Comparison of ENCODE assay signal across 9 cellular contexts in the genomic region with DNA sequence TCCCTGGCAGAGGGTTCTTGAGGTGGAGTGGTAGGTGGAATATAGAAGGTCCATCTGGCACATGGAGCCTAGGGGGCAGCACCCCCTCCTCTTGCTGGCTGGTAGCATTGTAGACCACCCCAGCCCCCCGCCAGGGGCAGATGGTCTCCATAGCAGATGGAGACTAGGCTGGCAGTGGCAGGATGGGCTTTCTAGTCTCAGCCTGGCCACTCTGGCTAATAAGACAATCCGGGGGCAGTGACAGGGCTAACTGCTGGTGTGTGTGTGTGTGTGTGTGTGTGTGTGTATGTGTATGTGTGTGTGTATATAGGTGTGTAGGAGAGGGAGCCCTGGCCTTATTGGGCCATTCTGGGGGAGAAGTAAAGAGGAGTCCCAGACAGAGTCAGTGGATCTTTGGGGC. TPM values are rescaled to one million over a fixed set of nuclear protein-coding genes. Genes with fewer than 3 reads are reported as not detected.
DNase-seq lines count a peak whose midpoint lies in the region; ATAC-seq, FAIRE-seq and TF ChIP-seq lines count a peak whose summit lies in the region.
"Had no signal": no experiment of that assay in that cellular context is flagged by ENCODE, and none has a peak within 500 bp of the region (broad histone marks: within the 10 kb centered on the region; RNA-seq: fewer than 3 reads in every experiment).

No MANE protein-coding gene starts in this region.

- H3K4me3 Mint-ChIP-seq in activated CD4-positive, alpha-beta T cell treated with anti-CD3 and anti-CD28 coated beads, Interleukin-2, amount 10 ng/mL, durations not matched to agents 24 days and 14 days: peak overlapping the region; percentile 66

- peak overlapping the region; percentile 95 for H3K27ac Mint-ChIP-seq in activated CD4-positive, alpha-beta T cell treated with anti-CD3 and anti-CD28 coated beads, Interleukin-2, amount 10 ng/mL, durations not matched to agents 24 days and 14 days

- peak; percentile 70 for TF ChIP-seq POLR2A in K562 (conservative IDR thresholded peaks at IDR 0.05)

- peaks cover 29% of the 10 kb centered on the region for H3K36me3 Mint-ChIP-seq in activated CD4-positive, alpha-beta T cell treated with anti-CD3 and anti-CD28 coated beads, Interleukin-2, amount 10 ng/mL, durations not matched to agents 24 days and 14 days (ENCODE audit: low read depth)

- peak; percentile 11 for ATAC-seq in K562

- H4K20me1 ChIP-seq in MM.1S (ENCODE audit: insufficient read depth, low read length): no peaks in the 10 kb centered on the region
- peaks cover 21% of the 10 kb centered on the region for H4K20me1 ChIP-seq in K562 (replicated peaks; ENCODE audit: control insufficient read depth, insufficient read depth, low read length)

- DNase-seq in activated CD4-positive, alpha-beta T cell treated with anti-CD3 and anti-CD28 coated beads, Interleukin-2, amount 10 ng/mL, durations not matched to agents 24 days and 14 days: no peak
- no peak for DNase-seq in activated CD4-positive, alpha-beta T cell treated with anti-CD3 and anti-CD28 coated beads for 1 hour
- DNase-seq in MM.1S: peak; percentile 27
- DNase-seq in K562 (ENCODE audit: extremely low read depth in 1 of 4, low spot score in 3 of 4): no peak
- DNase-seq in retinal pigment epithelial cell (ENCODE audit: low read depth): no peak
- DNase-seq in dermis blood vessel endothelial cell: no peak
- DNase-seq in middle frontal gyrus (ENCODE audit: extremely low spot score, low spot score): no peak
- no peak for DNase-seq in cortex of kidney (lab: John Stamatoyannopoulos, UW)

- H3K9me1 ChIP-seq in K562 (ENCODE audit: control insufficient read depth, insufficient read depth, low read length): no peaks in the 10 kb centered on the region

- peak overlapping the region; percentile 31; the same call in 1 of the 2 replicates for H3K4me3 ChIP-seq in MM.1S (ENCODE audit: low read length)
- H3K4me3 ChIP-seq in K562: no peak overlapping the region
- no peak overlapping the region for H3K4me3 ChIP-seq in retinal pigment epithelial cell (ENCODE audit: low read length)

- H3K79me2 ChIP-seq in MM.1S (ENCODE audit: low read length) (no peaks in the 10 kb centered on the region), K562 (ENCODE audit: control insufficient read depth, insufficient read depth, low read length) (no peaks in the 10 kb centered on the region)

- intact Hi-C loops in activated CD4-positive, alpha-beta T cell treated with anti-CD3 and anti-CD28 coated beads, Interleukin-2, amount 10 ng/mL, durations not matched to agents 24 days and 14 days (cut with micrococcal nuclease): loop anchor here (1.0 to 10.0 kb wide), 4 partner anchors 16 to 559 kb away; a partner anchor contains a TSS
- intact Hi-C loops in K562 (cut with micrococcal nuclease): no loop called here

- peak overlapping the region; percentile 36; the same call in 1 of the 2 replicates for H2AFZ ChIP-seq in MM.1S (ENCODE audit: low read length)
- H2AFZ ChIP-seq in K562 (ENCODE audit: low read depth, low read length): no peak overlapping the region

- H3K9me3 ChIP-seq in MM.1S (replicated peaks; ENCODE audit: insufficient read depth, low read length) (no peaks in the 10 kb centered on the region), K562 (replicated peaks; ENCODE audit: control insufficient read depth, insufficient read depth, low read depth, low read length) (no peaks in the 10 kb centered on the region)

- H3K9ac ChIP-seq in MM.1S (ENCODE audit: low read length) (peak overlapping the region; percentile 66), K562 (ENCODE audit: insufficient read depth in 1 of 2, low read depth in 2 of 2, low read length in 2 of 2) (peak overlapping the region in 1 of 2 experiments; percentile 31; a peak in 1 of 4 replicates)

- H3K27ac ChIP-seq in MM.1S (ENCODE audit: low read length): peak overlapping the region; percentile 90
- no peak overlapping the region for H3K27ac ChIP-seq in K562 (ENCODE audit: extremely low read depth, low read depth, low read length)

- BruUV-seq in K562 (replicated peaks; lab: Mats Ljungman, UMichigan): no TSS peak

- POLR2A ChIA-PET in K562 (lab: Yijun Ruan, JAX): interaction anchor here (0.6 to 4.0 kb wide), 10 partner anchors 8 to 1982 kb away, joined by 3 to 43 read pairs (median 6); a partner anchor contains a TSS

- H3K9me2 ChIP-seq in MM.1S (replicated peaks; ENCODE audit: insufficient read depth, low read length): no peaks in the 10 kb centered on the region

- no peaks in the 10 kb centered on the region for H3K27me3 Mint-ChIP-seq in activated CD4-positive, alpha-beta T cell treated with anti-CD3 and anti-CD28 coated beads, Interleukin-2, amount 10 ng/mL, durations not matched to agents 24 days and 14 days

- H3K27me3 ChIP-seq in MM.1S (replicated peaks; ENCODE audit: insufficient read depth, low read length): no peaks in the 10 kb centered on the region
- H3K27me3 ChIP-seq in K562 (ENCODE audit: control insufficient read depth in 2 of 2, insufficient read depth in 2 of 2, low read length in 2 of 2): no peaks in the 10 kb centered on the region

- 59% methylated on average over 2 of the region's 2 CpGs for WGBS in K562 (ENCODE audit: insufficient coverage, low coverage, missing lambda C conversion rate)

- CTCF ChIA-PET in K562 (lab: Yijun Ruan, JAX; ENCODE audit: low intra/inter-chr PET ratio): no interaction called here

- no peaks in the 10 kb centered on the region for H3K9me3 Mint-ChIP-seq in activated CD4-positive, alpha-beta T cell treated with anti-CD3 and anti-CD28 coated beads, Interleukin-2, amount 10 ng/mL, durations not matched to agents 24 days and 14 days

- H3K36me3 ChIP-seq in MM.1S (replicated peaks; ENCODE audit: insufficient read depth, low read length): no peaks in the 10 kb centered on the region
- H3K36me3 ChIP-seq in K562 (ENCODE audit: control insufficient read depth, insufficient read depth, low read length): peaks cover 38% of the 10 kb centered on the region

- no peak for TF ChIP-seq RAD21 in K562 (CRISPR knock-in tag; conservative IDR thresholded peaks at IDR 0.05 in 1 of 2, IDR thresholded peaks at IDR 0.05 in 1 of 2)

- H3K4me1 ChIP-seq in MM.1S (ENCODE audit: low read length) (peaks cover 50% of the 10 kb centered on the region), K562 (replicated peaks in 1 of 2; ENCODE audit: control insufficient read depth in 2 of 2, insufficient read depth in 2 of 2, low read length in 2 of 2) (peaks cover 10 to 34% of the 10 kb centered on the region in 2 experiments; a peak in 4 of 5 replicates)

- TF ChIP-seq CTCF in MM.1S (IDR thresholded peaks at IDR 0.05; ENCODE audit: low read length) (peak; percentile 23; the same call in 1 of the 2 replicates), K562 (IDR thresholded peaks at IDR 0.05 in 2 of 3, conservative IDR thresholded peaks at IDR 0.05 in 1 of 3; ENCODE audit: insufficient read depth in 2 of 3, low read depth in 1 of 3, low read length in 3 of 3) (no peak), retinal pigment epithelial cell (conservative IDR thresholded peaks at IDR 0.05; ENCODE audit: low read depth, low read length) (peak; percentile 25)

- peaks cover 51% of the 10 kb centered on the region for H3K4me1 Mint-ChIP-seq in activated CD4-positive, alpha-beta T cell treated with anti-CD3 and anti-CD28 coated beads, Interleukin-2, amount 10 ng/mL, durations not matched to agents 24 days and 14 days

- in situ Hi-C loops in K562 (cut with MboI): loop anchor here (25.0 kb wide), 1 partner anchor 559 kb away; no protein-coding TSS in a partner anchor

- TF ChIP-seq EP300 in K562 (IDR thresholded peaks at IDR 0.05; ENCODE audit: low read length): no peak

- H3K4me2 ChIP-seq in MM.1S (ENCODE audit: low read depth, low read length) (peak overlapping the region; percentile 74), K562 (ENCODE audit: insufficient read depth, low read length) (no peak overlapping the region)

- H3F3A ChIP-seq in MM.1S (ENCODE audit: insufficient read depth, low read length): peaks cover 40% of the 10 kb centered on the region

- FAIRE-seq in K562 (lab: Jason Lieb, UNC): no peak
- FAIRE-seq: frontal cortex had no signal

RNA-seq across cellular contexts. Expression of a gene that starts 16.1 kb away (rescaled TPM):
- total RNA-seq in activated CD4-positive, alpha-beta T cell treated with anti-CD3 and anti-CD28 coated beads, Interleukin-2, amount 10 ng/mL, durations not matched to agents 24 days and 14 days: 99.5 and 111 TPM in 2 replicates
- total RNA-seq in K562 (2011; cell fraction: chromatin; rRNA removed; ENCODE audit: low replicate concordance): 67.0 and 115 TPM in 2 replicates
- total RNA-seq in K562 (2011; cell fraction: nucleolus; rRNA removed): 37.6 and 49.2 TPM in 2 replicates
- 97.2 and 146 TPM in 2 replicates for total RNA-seq in K562 (2011; cell fraction: nucleoplasm; rRNA removed)
- total RNA-seq in K562 (2014; rRNA removed) (125 and 137 TPM in 2 replicates), K562 (2014; rRNA removed; fragmentation: Illumina TruSeq; extraction: Trizol) (215 and 251 TPM in 2 replicates), K562 (2015; rRNA removed; fragmentation: Illumina TruSeq; extraction: Trizol) (214 and 221 TPM in 2 replicates), K562 (2021) (124 and 129 TPM in 2 replicates), dermis blood vessel endothelial cell (47.0 and 47.5 TPM in 2 replicates)
- polyA plus RNA-seq in K562 (2011; rRNA removed) (67.6 and 91.1 TPM in 2 replicates), K562 (2014; fragmentation: Illumina TruSeq; extraction: Trizol) (329 and 378 TPM in 2 replicates), K562 (2014; fragmentation: Nextera tagmentation; extraction: Ambion mirVana) (100 to 1,000 TPM; 269 to 303 TPM), K562 (2014; rRNA removed) (167 and 253 TPM in 2 replicates)
- 22.4 and 42.7 TPM in 2 replicates for polyA plus RNA-seq in K562 (2011; cell fraction: cytosol; rRNA removed)
- polyA plus RNA-seq in K562 (2011; cell fraction: nucleus; rRNA removed): 18.0 and 28.1 TPM in 2 replicates
- polyA plus RNA-seq in K562 (2012): 76.5 and 96.7 TPM in 2 replicates
- 46.0 and 51.0 TPM in 2 replicates for polyA minus RNA-seq in K562 (2011; rRNA and poly(A)+ RNA removed)
- polyA minus RNA-seq in K562 (2011; cell fraction: cytosol; rRNA and poly(A)+ RNA removed): 25.8 and 26.4 TPM in 2 replicates
- polyA minus RNA-seq in K562 (2011; cell fraction: nucleus; rRNA and poly(A)+ RNA removed): 17.6 and 38.0 TPM in 2 replicates

RNA-seq across cellular contexts. Expression of a gene that starts 17.9 kb away (rescaled TPM):
- 1.4 and 1.5 TPM in 2 replicates for total RNA-seq in activated CD4-positive, alpha-beta T cell treated with anti-CD3 and anti-CD28 coated beads, Interleukin-2, amount 10 ng/mL, durations not matched to agents 24 days and 14 days
- not detected in 2 replicates for total RNA-seq in K562 (2011; cell fraction: chromatin; rRNA removed; ENCODE audit: low replicate concordance)
- 0.13 TPM in 1 of 2 replicates, not detected in the other for total RNA-seq in K562 (2011; cell fraction: nucleolus; rRNA removed)
- total RNA-seq in K562 (2011; cell fraction: nucleoplasm; rRNA removed): not detected in 2 replicates
- 0.08 and 0.09 TPM in 2 replicates for total RNA-seq in K562 (2014; rRNA removed)
- not detected in 2 replicates for total RNA-seq in K562 (2014; rRNA removed; fragmentation: Illumina TruSeq; extraction: Trizol)
- not detected in 2 replicates for total RNA-seq in K562 (2015; rRNA removed; fragmentation: Illumina TruSeq; extraction: Trizol)
- total RNA-seq in K562 (2021): not detected in 2 replicates
- 0.05 TPM in 1 of 2 replicates, not detected in the other for polyA plus RNA-seq in K562 (2011; rRNA removed)
- polyA plus RNA-seq in K562 (2011; cell fraction: cytosol; rRNA removed): not detected in 2 replicates
- polyA plus RNA-seq in K562 (2011; cell fraction: nucleus; rRNA removed): 0.06 and 0.15 TPM in 2 replicates
- not detected in 2 replicates for polyA plus RNA-seq in K562 (2012)
- polyA plus RNA-seq in K562 (2014; fragmentation: Illumina TruSeq; extraction: Trizol): not detected in 2 replicates
- not detected for polyA plus RNA-seq in K562 (2014; fragmentation: Nextera tagmentation; extraction: Ambion mirVana)
- polyA plus RNA-seq in K562 (2014; rRNA removed): not detected in 2 replicates
- not detected in 2 replicates for polyA minus RNA-seq in K562 (2011; rRNA and poly(A)+ RNA removed)
- polyA minus RNA-seq in K562 (2011; cell fraction: cytosol; rRNA and poly(A)+ RNA removed): not detected in 2 replicates
- 0.13 and 0.33 TPM in 2 replicates for polyA minus RNA-seq in K562 (2011; cell fraction: nucleus; rRNA and poly(A)+ RNA removed)
- under 0.01 and 0.05 TPM in 2 replicates for total RNA-seq in dermis blood vessel endothelial cell

RNA-seq across cellular contexts. Expression of a gene that starts 23.4 kb away (rescaled TPM):
- 40.8 and 41.9 TPM in 2 replicates for total RNA-seq in activated CD4-positive, alpha-beta T cell treated with anti-CD3 and anti-CD28 coated beads, Interleukin-2, amount 10 ng/mL, durations not matched to agents 24 days and 14 days
- total RNA-seq in K562 (2011; cell fraction: chromatin; rRNA removed; ENCODE audit: low replicate concordance): 89.8 and 202 TPM in 2 replicates
- 99.7 and 116 TPM in 2 replicates for total RNA-seq in K562 (2011; cell fraction: nucleolus; rRNA removed)
- 98.0 and 139 TPM in 2 replicates for total RNA-seq in K562 (2011; cell fraction: nucleoplasm; rRNA removed)
- 55.7 and 80.3 TPM in 2 replicates for total RNA-seq in K562 (2014; rRNA removed)
- 22.6 and 27.7 TPM in 2 replicates for total RNA-seq in K562 (2014; rRNA removed; fragmentation: Illumina TruSeq; extraction: Trizol)
- total RNA-seq in K562 (2015; rRNA removed; fragmentation: Illumina TruSeq; extraction: Trizol): 34.1 and 35.1 TPM in 2 replicates
- total RNA-seq in K562 (2021): 123 and 144 TPM in 2 replicates
- 14.8 and 18.9 TPM in 2 replicates for polyA plus RNA-seq in K562 (2011; rRNA removed)
- 31.0 and 53.9 TPM in 2 replicates for polyA plus RNA-seq in K562 (2011; cell fraction: cytosol; rRNA removed)
- 58.4 and 84.8 TPM in 2 replicates for polyA plus RNA-seq in K562 (2011; cell fraction: nucleus; rRNA removed)
- 76.0 and 140 TPM in 2 replicates for polyA plus RNA-seq in K562 (2012)
- polyA plus RNA-seq in K562 (2014; fragmentation: Illumina TruSeq; extraction: Trizol): 117 and 145 TPM in 2 replicates
- 1 to 10 TPM; 6.1 to 8.0 TPM for polyA plus RNA-seq in K562 (2014; fragmentation: Nextera tagmentation; extraction: Ambion mirVana)
- polyA plus RNA-seq in K562 (2014; rRNA removed): 56.7 and 61.4 TPM in 2 replicates
- 26.4 and 29.9 TPM in 2 replicates for polyA minus RNA-seq in K562 (2011; rRNA and poly(A)+ RNA removed)
- 46.4 and 60.9 TPM in 2 replicates for polyA minus RNA-seq in K562 (2011; cell fraction: cytosol; rRNA and poly(A)+ RNA removed)
- polyA minus RNA-seq in K562 (2011; cell fraction: nucleus; rRNA and poly(A)+ RNA removed): 41.9 and 46.1 TPM in 2 replicates
- 12.4 and 20.2 TPM in 2 replicates for total RNA-seq in dermis blood vessel endothelial cell

RNA-seq across cellular contexts. Expression of a gene that starts 38.8 kb away (rescaled TPM):
- 132 and 144 TPM in 2 replicates for total RNA-seq in activated CD4-positive, alpha-beta T cell treated with anti-CD3 and anti-CD28 coated beads, Interleukin-2, amount 10 ng/mL, durations not matched to agents 24 days and 14 days
- 120 and 207 TPM in 2 replicates for total RNA-seq in K562 (2011; cell fraction: chromatin; rRNA removed; ENCODE audit: low replicate concordance)
- 64.9 and 65.3 TPM in 2 replicates for total RNA-seq in K562 (2011; cell fraction: nucleolus; rRNA removed)
- total RNA-seq in K562 (2011; cell fraction: nucleoplasm; rRNA removed): 96.5 and 110 TPM in 2 replicates
- total RNA-seq in K562 (2014; rRNA removed) (237 and 305 TPM in 2 replicates), K562 (2014; rRNA removed; fragmentation: Illumina TruSeq; extraction: Trizol) (303 and 319 TPM in 2 replicates), K562 (2015; rRNA removed; fragmentation: Illumina TruSeq; extraction: Trizol) (348 and 384 TPM in 2 replicates), K562 (2021) (177 and 184 TPM in 2 replicates), dermis blood vessel endothelial cell (73.7 and 136 TPM in 2 replicates)
- polyA plus RNA-seq in K562 (2011; rRNA removed) (131 and 193 TPM in 2 replicates), K562 (2014; fragmentation: Illumina TruSeq; extraction: Trizol) (305 and 350 TPM in 2 replicates), K562 (2014; fragmentation: Nextera tagmentation; extraction: Ambion mirVana) (100 to 1,000 TPM; 197 to 467 TPM), K562 (2014; rRNA removed) (237 and 245 TPM in 2 replicates)
- 44.6 and 75.3 TPM in 2 replicates for polyA plus RNA-seq in K562 (2011; cell fraction: cytosol; rRNA removed)
- 44.8 and 71.7 TPM in 2 replicates for polyA plus RNA-seq in K562 (2011; cell fraction: nucleus; rRNA removed)
- polyA plus RNA-seq in K562 (2012): 105 and 258 TPM in 2 replicates
- 201 and 210 TPM in 2 replicates for polyA minus RNA-seq in K562 (2011; rRNA and poly(A)+ RNA removed)
- polyA minus RNA-seq in K562 (2011; cell fraction: cytosol; rRNA and poly(A)+ RNA removed): 101 and 121 TPM in 2 replicates
- 39.4 and 86.4 TPM in 2 replicates for polyA minus RNA-seq in K562 (2011; cell fraction: nucleus; rRNA and poly(A)+ RNA removed)

Comparison
In these comparisons a context has a peak if more than half of its experiments do, and no peak if none do; other contexts are left out.
1. CTCF ChIP-seq: peak in MM.1S (single experiment) and retinal pigment epithelial cell (single experiment); none in K562 (0 of 3).